22 cellular contexts compared by ENCODE assay signal in the genomic region with DNA sequence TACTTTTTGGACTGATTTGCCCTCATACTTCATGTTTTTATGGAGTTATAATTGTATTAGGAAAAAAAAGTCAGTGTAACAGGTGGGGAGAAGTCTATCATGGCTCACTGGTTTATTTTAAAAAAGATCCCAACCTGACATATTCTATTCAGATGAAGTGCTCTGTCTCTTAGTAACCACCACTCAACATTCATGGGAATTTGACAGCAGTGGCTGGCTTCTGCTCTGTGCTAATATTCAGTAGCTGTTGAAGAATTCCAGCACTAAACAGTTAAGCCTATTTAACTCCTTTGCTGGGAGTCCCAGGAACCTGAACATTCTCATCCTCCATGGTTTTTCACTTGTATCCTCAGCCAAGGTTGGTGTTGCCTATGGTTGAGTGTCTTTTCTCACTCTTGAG.
"Had no signal": no experiment of that assay in that cellular context is flagged by ENCODE, and none has a peak within 500 bp of the region (broad histone marks: within the 10 kb centered on the region; RNA-seq: fewer than 3 reads in every experiment).

No MANE protein-coding gene starts in this region.

- DNase-seq: activated B cell treated with CpG ODN at 0.5 μM for 24 hours; activated CD4-positive, alpha-beta memory T cell treated with anti-CD3 and anti-CD28 coated beads, Interleukin-2, amount 10 ng/mL, durations not matched to agents 7 days and 5 days; activated CD4-positive, alpha-beta T cell treated with anti-CD3 and anti-CD28 coated beads, Interleukin-2, amount 50 U/mL, for 1 hour; activated gamma-delta T cell; activated naive CD4-positive, alpha-beta T cell treated with anti-CD3 and anti-CD28 coated beads for 36 hours; activated T-cell treated with anti-CD3 and anti-CD28 coated beads for 4 hours; activated T-cell treated with anti-CD3 and anti-CD28 coated beads, Interleukin-2, amount 50 U/mL, for 48 hours; amygdala; brain microvascular endothelial cell; IMR-90; Kasumi-1; KBM-7; NCI-H1930; NCI-H510A treated with DMSO at 0.1 percent for 48 hours; NCI-H69; NK-92 treated with Interleukin-12 subunit alpha and Interleukin-12 subunit beta, amount 100 ng/mL, for 24 hours; OCI-M1; RPMI8226; SHP77; T-helper 9 cell had no signal

- ATAC-seq: activated T-helper 17 cell treated with anti-CD3 and anti-CD28 coated beads, Interleukin-2, amount 50 U/mL, for 72 hours; Panc1 had no signal

- H3K27ac ChIP-seq: brain microvascular endothelial cell had no signal

- H3K27me3 ChIP-seq: brain microvascular endothelial cell had no signal

- H3K36me3 ChIP-seq: brain microvascular endothelial cell had no signal
